In genomic region chr1:238115852-238116251, GRCh38 we compare ENCODE assay signal across 17 cellular contexts.
"Had no signal": no experiment of that assay in that cellular context is flagged by ENCODE, and none has a peak within 500 bp of the region (broad histone marks: within the 10 kb centered on the region; RNA-seq: fewer than 3 reads in every experiment).

No MANE protein-coding gene starts in this region.

- H3K79me2 ChIP-seq: hepatocyte had no signal

- H2AFZ ChIP-seq: hepatocyte had no signal

- ATAC-seq: foreskin keratinocyte, gastroesophageal sphincter, heart left ventricle, left cardiac atrium, left lung, left ventricle myocardium superior, lower lobe of right lung had no signal

- H3K27me3 ChIP-seq: dorsolateral prefrontal cortex, esophagus muscularis mucosa, foreskin keratinocyte, gastroesophageal sphincter, heart left ventricle, hepatocyte, left lung had no signal

- DNase-seq: dermis blood vessel endothelial cell; dorsolateral prefrontal cortex; effector CD4-positive, alpha-beta T cell; effector memory CD4-positive, alpha-beta T cell; foreskin keratinocyte; heart left ventricle; hypothalamus; left cardiac atrium; left lung; left ventricle myocardium superior; lower lobe of right lung; mesenchymal stem cell; midbrain had no signal

- H3K4me2 ChIP-seq: hepatocyte had no signal

- H3K4me3 ChIP-seq: coronary artery, dorsolateral prefrontal cortex, esophagus muscularis mucosa, gastroesophageal sphincter, heart left ventricle, hepatocyte, left lung, lower lobe of right lung had no signal

- H3K27ac ChIP-seq: coronary artery, dorsolateral prefrontal cortex, esophagus muscularis mucosa, foreskin keratinocyte, gastroesophageal sphincter, heart left ventricle, hepatocyte, left lung, lower lobe of right lung had no signal

- H3K9me3 ChIP-seq: esophagus muscularis mucosa, gastroesophageal sphincter, heart left ventricle, left lung, lower lobe of right lung had no signal

- H3K36me3 ChIP-seq: esophagus muscularis mucosa, gastroesophageal sphincter, heart left ventricle, left lung, lower lobe of right lung had no signal

- H3K4me1 ChIP-seq: esophagus muscularis mucosa, foreskin keratinocyte, gastroesophageal sphincter, heart left ventricle, left lung, lower lobe of right lung had no signal
